Comparison of ENCODE assay signal across 13 cellular contexts in genomic region chrX:7987160-7987992, GRCh38.
DNase-seq lines count a peak whose midpoint lies in the region; ATAC-seq, FAIRE-seq and TF ChIP-seq lines count a peak whose summit lies in the region.
"Had no signal": no experiment of that assay in that cellular context is flagged by ENCODE, and none has a peak within 500 bp of the region (broad histone marks: within the 10 kb centered on the region; RNA-seq: fewer than 3 reads in every experiment).

No MANE protein-coding gene starts in this region.

- H3K27ac ChIP-seq in HL-60 (replicated peaks), result peak overlapping the region; percentile 67
- H3K27ac ChIP-seq in K562 (ENCODE audit: extremely low read depth, low read depth, low read length), result no peak overlapping the region
- H3K27ac ChIP-seq: BLaER1, cardiac muscle cell, gastroesophageal sphincter had no signal

- H3K27me3 Mint-ChIP-seq in activated CD8-positive, alpha-beta memory T cell treated with anti-CD3 and anti-CD28 coated beads, Interleukin-2, amount 10 ng/mL, durations not matched to agents 7 days and 5 days, result no peaks in the 10 kb centered on the region

- H3K36me3 ChIP-seq in K562 (ENCODE audit: control insufficient read depth, insufficient read depth, low read length) (no peaks in the 10 kb centered on the region), BE2C (no peaks in the 10 kb centered on the region)
- H3K36me3 ChIP-seq: BLaER1, cardiac muscle cell, gastroesophageal sphincter had no signal

- intact Hi-C loops in K562 (cut with micrococcal nuclease), result no loop called here

- H3K79me2 ChIP-seq in K562 (ENCODE audit: control insufficient read depth, insufficient read depth, low read length), result no peaks in the 10 kb centered on the region

- H3K9me1 ChIP-seq in K562 (ENCODE audit: control insufficient read depth, insufficient read depth, low read length), result no peaks in the 10 kb centered on the region

- no peak for TF ChIP-seq EP300 in K562 (IDR thresholded peaks at IDR 0.05; ENCODE audit: low read length)

- no peak for TF ChIP-seq RAD21 in K562 (CRISPR knock-in tag; conservative IDR thresholded peaks at IDR 0.05 in 1 of 2, IDR thresholded peaks at IDR 0.05 in 1 of 2)

- TF ChIP-seq POLR2A in K562 (conservative IDR thresholded peaks at IDR 0.05), result no peak

- no peak overlapping the region for H3K4me2 ChIP-seq in K562 (ENCODE audit: insufficient read depth, low read length)
- H3K4me2 ChIP-seq: BLaER1 had no signal

- no peaks in the 10 kb centered on the region for H4K20me1 ChIP-seq in K562 (replicated peaks; ENCODE audit: control insufficient read depth, insufficient read depth, low read length)
- H4K20me1 ChIP-seq: BLaER1 had no signal

- FAIRE-seq in K562 (lab: Jason Lieb, UNC), result no peak

- H3K27ac Mint-ChIP-seq in activated CD8-positive, alpha-beta memory T cell treated with anti-CD3 and anti-CD28 coated beads, Interleukin-2, amount 10 ng/mL, durations not matched to agents 7 days and 5 days, result no peak overlapping the region

- in situ Hi-C loops in K562 (cut with MboI), result no loop called here

- H3K27me3 ChIP-seq in HL-60 (ENCODE audit: insufficient read depth, poor library complexity, severe bottlenecking) (no peaks in the 10 kb centered on the region), K562 (ENCODE audit: control insufficient read depth in 2 of 2, insufficient read depth in 2 of 2, low read length in 2 of 2) (no peaks in the 10 kb centered on the region), BE2C (no peaks in the 10 kb centered on the region)
- H3K27me3 ChIP-seq: BLaER1, cardiac muscle cell, gastroesophageal sphincter had no signal

- POLR2A ChIA-PET in K562 (lab: Yijun Ruan, JAX), result no interaction called here

- no peaks in the 10 kb centered on the region for H3K9me3 Mint-ChIP-seq in activated CD8-positive, alpha-beta memory T cell treated with anti-CD3 and anti-CD28 coated beads, Interleukin-2, amount 10 ng/mL, durations not matched to agents 7 days and 5 days (ENCODE audit: low read depth)

- H3K4me1 Mint-ChIP-seq in activated CD8-positive, alpha-beta memory T cell treated with anti-CD3 and anti-CD28 coated beads, Interleukin-2, amount 10 ng/mL, durations not matched to agents 7 days and 5 days, result no peaks in the 10 kb centered on the region

- 4% methylated on average over 5 of the region's 6 CpGs for WGBS in K562 (ENCODE audit: insufficient coverage, low coverage, missing lambda C conversion rate)

- no peak for TF ChIP-seq CTCF in HL-60 (IDR thresholded peaks at IDR 0.05; ENCODE audit: insufficient read depth, low read length)
- TF ChIP-seq CTCF in K562 (IDR thresholded peaks at IDR 0.05 in 2 of 3, conservative IDR thresholded peaks at IDR 0.05 in 1 of 3; ENCODE audit: insufficient read depth in 2 of 3, low read depth in 1 of 3, low read length in 3 of 3), result no peak
- TF ChIP-seq CTCF in BE2C (IDR thresholded peaks at IDR 0.05; ENCODE audit: low read depth, low read length), result no peak

- DNase-seq in AML-193 (lab: John Stamatoyannopoulos, UW), result peak; percentile 59 to 78
- peak; percentile 52 to 55 for DNase-seq in HL-60 (ENCODE audit: low read depth in 1 of 2, low spot score in 1 of 2)
- DNase-seq in K562 (ENCODE audit: extremely low read depth in 1 of 4, low spot score in 3 of 4), result no peak
- no peak for DNase-seq in NCI-H2107 treated with DMSO at 0.1 percent for 48 hours (lab: John Stamatoyannopoulos, UW; ENCODE audit: unreplicated experiment)
- no peak for DNase-seq in activated CD8-positive, alpha-beta memory T cell treated with anti-CD3 and anti-CD28 coated beads, Interleukin-2, amount 10 ng/mL, durations not matched to agents 7 days and 5 days
- no peak for DNase-seq in stimulated activated naive CD4-positive, alpha-beta T cell treated with Interleukin-2 at 50 U/mL for 16 hours (lab: John Stamatoyannopoulos, UW)
- DNase-seq in BE2C, result no peak
- DNase-seq: NCI-H1694 had no signal

- H3K9me3 ChIP-seq in K562 (replicated peaks; ENCODE audit: control insufficient read depth, insufficient read depth, low read depth, low read length) (no peaks in the 10 kb centered on the region), BE2C (no peaks in the 10 kb centered on the region)
- H3K9me3 ChIP-seq: BLaER1, gastroesophageal sphincter had no signal

- H3K4me3 ChIP-seq in HL-60 (replicated peaks; ENCODE audit: insufficient read depth, low read length) (no peak overlapping the region), K562 (no peak overlapping the region), BE2C (ENCODE audit: low read depth, low read length) (no peak overlapping the region)
- H3K4me3 ChIP-seq: BLaER1, cardiac muscle cell, gastroesophageal sphincter had no signal

- no peaks in the 10 kb centered on the region for H3K36me3 Mint-ChIP-seq in activated CD8-positive, alpha-beta memory T cell treated with anti-CD3 and anti-CD28 coated beads, Interleukin-2, amount 10 ng/mL, durations not matched to agents 7 days and 5 days

- H3K4me1 ChIP-seq in K562 (replicated peaks in 1 of 2; ENCODE audit: control insufficient read depth in 2 of 2, insufficient read depth in 2 of 2, low read length in 2 of 2) (no peaks in the 10 kb centered on the region), BE2C (no peaks in the 10 kb centered on the region)
- H3K4me1 ChIP-seq: BLaER1, gastroesophageal sphincter had no signal

- no peak overlapping the region for H3K4me3 Mint-ChIP-seq in activated CD8-positive, alpha-beta memory T cell treated with anti-CD3 and anti-CD28 coated beads, Interleukin-2, amount 10 ng/mL, durations not matched to agents 7 days and 5 days

- H3K9ac ChIP-seq in K562 (ENCODE audit: insufficient read depth in 1 of 2, low read depth in 2 of 2, low read length in 2 of 2), result no peak overlapping the region
- H3K9ac ChIP-seq: BLaER1 had no signal

- no TSS peak for BruUV-seq in K562 (replicated peaks; lab: Mats Ljungman, UMichigan)

- CTCF ChIA-PET in K562 (lab: Yijun Ruan, JAX; ENCODE audit: low intra/inter-chr PET ratio), result no interaction called here
- CTCF ChIA-PET in activated CD8-positive, alpha-beta memory T cell treated with anti-CD3 and anti-CD28 coated beads, Interleukin-2, amount 10 ng/mL, durations not matched to agents 7 days and 5 days (lab: Charles Lee), result no interaction called here

- ATAC-seq in GM21360 (IDR thresholded peaks at IDR 0.05; ENCODE audit: unreplicated experiment) (peak; percentile 80), K562 (no peak)
- ATAC-seq in activated CD8-positive, alpha-beta memory T cell treated with anti-CD3 and anti-CD28 coated beads, Interleukin-2, amount 10 ng/mL, durations not matched to agents 7 days and 5 days, result no peak
- ATAC-seq: gastroesophageal sphincter, SK-N-SH treated with all-trans-retinoic acid at 6 μM for 48 hours had no signal

- H2AFZ ChIP-seq in K562 (ENCODE audit: low read depth, low read length), result no peak overlapping the region

TF ChIP-seq in K562, 482 proteins besides CTCF, POLR2A, EP300 and RAD21 (continues in another document):
- TF ChIP-seq SMARCA5 (IDR thresholded peaks at IDR 0.05), result no peak
- peak; percentile 28; the same call in 1 of the 2 replicates for TF ChIP-seq SOX6 (IDR thresholded peaks at IDR 0.05)
- no peak for TF ChIP-seq ZNF384 (IDR thresholded peaks at IDR 0.05; ENCODE audit: low read depth, low read length)
- no peak for TF ChIP-seq CEBPG (CRISPR knock-in tag; IDR thresholded peaks at IDR 0.05)
- TF ChIP-seq CEBPG (tag; conservative IDR thresholded peaks at IDR 0.05 in 1 of 2, IDR thresholded peaks at IDR 0.05 in 1 of 2), result peak in 1 of 2 experiments; percentile 64; a peak in 2 of 4 replicates
- no peak for TF ChIP-seq RFX5 (IDR thresholded peaks at IDR 0.05; ENCODE audit: low read depth, low read length)
- no peak for TF ChIP-seq ZNF79 (CRISPR knock-in tag; IDR thresholded peaks at IDR 0.05; ENCODE audit: low read depth)
- no peak for TF ChIP-seq STAT6 (CRISPR knock-in tag; IDR thresholded peaks at IDR 0.05)
- TF ChIP-seq ILK (tag; IDR thresholded peaks at IDR 0.05; ENCODE audit: borderline replicate concordance, low read depth), result no peak
- no peak for TF ChIP-seq ETS1 (conservative IDR thresholded peaks at IDR 0.05; ENCODE audit: control insufficient read depth, low read depth, low read length)
- no peak for TF ChIP-seq JUND (IDR thresholded peaks at IDR 0.05; ENCODE audit: borderline replicate concordance, low read depth, low read length)
- no peak for TF ChIP-seq JUND (tag; IDR thresholded peaks at IDR 0.05; ENCODE audit: borderline replicate concordance, low read depth, low read length)
- TF ChIP-seq MEIS2 (IDR thresholded peaks at IDR 0.05; ENCODE audit: partially characterized antibody), result peak; percentile 34
- no peak for TF ChIP-seq MYNN (IDR thresholded peaks at IDR 0.05)
- no peak for TF ChIP-seq MYNN (CRISPR knock-in tag; IDR thresholded peaks at IDR 0.05)
- no peak for TF ChIP-seq C11orf30 (IDR thresholded peaks at IDR 0.05; ENCODE audit: low read depth)
- no peak for TF ChIP-seq PHB (CRISPR knock-in tag; IDR thresholded peaks at IDR 0.05)
- no peak for TF ChIP-seq NR1H2 (CRISPR knock-in tag; IDR thresholded peaks at IDR 0.05)

Comparison
In these comparisons a context has a peak if more than half of its experiments do, and no peak if none do; other contexts are left out.
1. DNase-seq: peak in AML-193 (2 of 2) and HL-60 (2 of 2); none in K562 (0 of 4), NCI-H2107 treated with DMSO at 0.1 percent for 48 hours (single experiment), activated CD8-positive, alpha-beta memory T cell treated with anti-CD3 and anti-CD28 coated beads, Interleukin-2, amount 10 ng/mL, durations not matched to agents 7 days and 5 days (single experiment), stimulated activated naive CD4-positive, alpha-beta T cell treated with Interleukin-2 at 50 U/mL for 16 hours (single experiment) and BE2C (single experiment).